1 cellular context compared by ENCODE assay signal in the genomic region with DNA sequence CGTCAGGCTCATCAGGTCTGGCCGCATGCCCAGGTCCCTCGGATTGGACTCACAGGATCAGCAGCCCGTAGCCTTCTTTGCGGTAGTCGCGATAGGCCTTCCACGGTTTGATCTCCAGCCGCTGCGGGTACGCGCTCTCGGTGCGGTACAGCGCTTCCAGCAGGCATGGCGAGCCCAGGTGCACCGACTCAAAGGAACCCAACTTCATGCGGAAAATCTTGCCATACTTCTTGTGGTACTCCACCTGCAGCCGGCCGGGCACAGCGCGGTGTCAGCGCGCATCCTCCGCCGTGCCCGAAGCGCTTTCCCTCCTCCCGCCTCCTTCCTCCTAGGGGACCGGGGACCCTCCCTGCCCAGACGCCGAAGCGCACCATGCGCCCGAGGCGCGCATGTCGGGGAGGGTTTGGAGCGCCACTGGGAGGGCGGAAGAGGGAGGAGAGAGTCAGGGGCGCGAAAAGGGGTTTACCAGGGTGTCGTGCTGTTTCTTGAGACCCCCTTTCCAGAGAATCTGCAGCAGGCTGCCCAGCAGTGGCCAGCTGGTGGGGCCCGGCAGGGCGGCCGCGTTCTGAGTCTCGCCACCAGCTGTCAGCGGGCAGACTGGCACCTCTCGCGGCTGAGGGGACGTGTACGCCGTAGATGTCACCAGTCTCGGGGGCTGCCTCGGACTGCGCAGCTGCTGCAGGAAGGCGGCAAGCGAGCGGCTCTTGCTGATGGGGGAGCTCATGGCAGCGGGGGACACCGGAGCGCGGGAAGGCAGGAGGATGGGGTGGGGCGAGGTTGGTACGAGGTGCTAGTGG.
TF ChIP-seq lines count a peak whose summit lies in the region.

No MANE protein-coding gene starts in this region.

TF ChIP-seq in HepG2, 621 proteins besides CTCF, POLR2A, EP300 and RAD21 (continued from another document and continues in another):
- TF ChIP-seq, protein P1, sequence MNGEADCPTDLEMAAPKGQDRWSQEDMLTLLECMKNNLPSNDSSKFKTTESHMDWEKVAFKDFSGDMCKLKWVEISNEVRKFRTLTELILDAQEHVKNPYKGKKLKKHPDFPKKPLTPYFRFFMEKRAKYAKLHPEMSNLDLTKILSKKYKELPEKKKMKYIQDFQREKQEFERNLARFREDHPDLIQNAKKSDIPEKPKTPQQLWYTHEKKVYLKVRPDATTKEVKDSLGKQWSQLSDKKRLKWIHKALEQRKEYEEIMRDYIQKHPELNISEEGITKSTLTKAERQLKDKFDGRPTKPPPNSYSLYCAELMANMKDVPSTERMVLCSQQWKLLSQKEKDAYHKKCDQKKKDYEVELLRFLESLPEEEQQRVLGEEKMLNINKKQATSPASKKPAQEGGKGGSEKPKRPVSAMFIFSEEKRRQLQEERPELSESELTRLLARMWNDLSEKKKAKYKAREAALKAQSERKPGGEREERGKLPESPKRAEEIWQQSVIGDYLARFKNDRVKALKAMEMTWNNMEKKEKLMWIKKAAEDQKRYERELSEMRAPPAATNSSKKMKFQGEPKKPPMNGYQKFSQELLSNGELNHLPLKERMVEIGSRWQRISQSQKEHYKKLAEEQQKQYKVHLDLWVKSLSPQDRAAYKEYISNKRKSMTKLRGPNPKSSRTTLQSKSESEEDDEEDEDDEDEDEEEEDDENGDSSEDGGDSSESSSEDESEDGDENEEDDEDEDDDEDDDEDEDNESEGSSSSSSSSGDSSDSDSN (CRISPR knock-in tag; IDR thresholded peaks at IDR 0.05) = peak; percentile 51
- TF ChIP-seq SOX5 (CRISPR knock-in tag; IDR thresholded peaks at IDR 0.05; ENCODE audit: borderline replicate concordance) (no peak), POLR2AphosphoS2 (IDR thresholded peaks at IDR 0.05; ENCODE audit: low read depth, low read length) (no peak), ISL2 (CRISPR knock-in tag; IDR thresholded peaks at IDR 0.05) (no peak), ZNF160 (CRISPR knock-in tag; IDR thresholded peaks at IDR 0.05) (no peak), ZSCAN21 (CRISPR knock-in tag; IDR thresholded peaks at IDR 0.05; ENCODE audit: borderline replicate concordance) (no peak), ZNF552 (CRISPR knock-in tag; IDR thresholded peaks at IDR 0.05; ENCODE audit: borderline replicate concordance) (no peak), U2AF1 (optimal IDR thresholded peaks at IDR 0.05; ENCODE audit: low read depth, low read length) (no peak), ZNF839 (CRISPR knock-in tag; IDR thresholded peaks at IDR 0.05; ENCODE audit: borderline replicate concordance) (no peak), SOX13 (IDR thresholded peaks at IDR 0.05) (no peak), SOX13 (CRISPR knock-in tag; conservative IDR thresholded peaks at IDR 0.05 in 1 of 2, IDR thresholded peaks at IDR 0.05 in 1 of 2) (no peak), NR2F6 (IDR thresholded peaks at IDR 0.05) (no peak), NR2F6 (CRISPR knock-in tag; IDR thresholded peaks at IDR 0.05) (no peak), TBX2 (CRISPR knock-in tag; IDR thresholded peaks at IDR 0.05; ENCODE audit: borderline replicate concordance) (peak; percentile 12; the same call in 1 of the 2 replicates), MED1 (CRISPR knock-in tag; IDR thresholded peaks at IDR 0.05) (no peak), ZSCAN22 (CRISPR knock-in tag; IDR thresholded peaks at IDR 0.05) (no peak), SRY (CRISPR knock-in tag; IDR thresholded peaks at IDR 0.05) (0 out of 2 replicates have a peak, but pooled peaks have one; percentile 43), ZNF350 (CRISPR knock-in tag; IDR thresholded peaks at IDR 0.05; ENCODE audit: borderline replicate concordance, low read depth) (peak; percentile 21; the same call in 1 of the 2 replicates), MIXL1 (CRISPR knock-in tag; IDR thresholded peaks at IDR 0.05) (no peak), TP53 (CRISPR knock-in tag; conservative IDR thresholded peaks at IDR 0.05) (no peak), ATF7-NPFF (CRISPR knock-in tag; IDR thresholded peaks at IDR 0.05; ENCODE audit: low read depth) (0 out of 2 replicates have a peak, but pooled peaks have one; percentile 16), KDM5B (CRISPR knock-in tag; IDR thresholded peaks at IDR 0.05; ENCODE audit: borderline replicate concordance) (peak; percentile 13; the same call in 1 of the 2 replicates)
- TF ChIP-seq, protein P2, sequence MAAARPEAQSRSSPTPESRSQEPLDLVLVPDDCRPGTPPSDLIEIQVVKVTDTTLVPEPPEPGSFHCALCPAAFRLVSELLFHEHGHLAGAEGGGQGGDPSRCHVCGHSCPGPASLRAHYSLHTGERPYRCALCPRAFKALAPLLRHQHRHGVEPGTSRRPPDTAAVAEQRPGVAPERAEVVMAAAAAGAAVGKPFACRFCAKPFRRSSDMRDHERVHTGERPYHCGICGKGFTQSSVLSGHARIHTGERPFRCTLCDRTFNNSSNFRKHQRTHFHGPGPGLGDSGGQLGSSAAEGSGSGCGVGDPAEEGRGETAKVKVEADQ (CRISPR knock-in tag; IDR thresholded peaks at IDR 0.05; ENCODE audit: borderline replicate concordance) = no peak
- TF ChIP-seq, protein P3, sequence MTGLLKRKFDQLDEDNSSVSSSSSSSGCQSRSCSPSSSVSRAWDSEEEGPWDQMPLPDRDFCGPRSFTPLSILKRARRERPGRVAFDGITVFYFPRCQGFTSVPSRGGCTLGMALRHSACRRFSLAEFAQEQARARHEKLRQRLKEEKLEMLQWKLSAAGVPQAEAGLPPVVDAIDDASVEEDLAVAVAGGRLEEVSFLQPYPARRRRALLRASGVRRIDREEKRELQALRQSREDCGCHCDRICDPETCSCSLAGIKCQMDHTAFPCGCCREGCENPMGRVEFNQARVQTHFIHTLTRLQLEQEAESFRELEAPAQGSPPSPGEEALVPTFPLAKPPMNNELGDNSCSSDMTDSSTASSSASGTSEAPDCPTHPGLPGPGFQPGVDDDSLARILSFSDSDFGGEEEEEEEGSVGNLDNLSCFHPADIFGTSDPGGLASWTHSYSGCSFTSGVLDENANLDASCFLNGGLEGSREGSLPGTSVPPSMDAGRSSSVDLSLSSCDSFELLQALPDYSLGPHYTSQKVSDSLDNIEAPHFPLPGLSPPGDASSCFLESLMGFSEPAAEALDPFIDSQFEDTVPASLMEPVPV (CRISPR knock-in tag; IDR thresholded peaks at IDR 0.05) = no peak
- TF ChIP-seq, protein P4, sequence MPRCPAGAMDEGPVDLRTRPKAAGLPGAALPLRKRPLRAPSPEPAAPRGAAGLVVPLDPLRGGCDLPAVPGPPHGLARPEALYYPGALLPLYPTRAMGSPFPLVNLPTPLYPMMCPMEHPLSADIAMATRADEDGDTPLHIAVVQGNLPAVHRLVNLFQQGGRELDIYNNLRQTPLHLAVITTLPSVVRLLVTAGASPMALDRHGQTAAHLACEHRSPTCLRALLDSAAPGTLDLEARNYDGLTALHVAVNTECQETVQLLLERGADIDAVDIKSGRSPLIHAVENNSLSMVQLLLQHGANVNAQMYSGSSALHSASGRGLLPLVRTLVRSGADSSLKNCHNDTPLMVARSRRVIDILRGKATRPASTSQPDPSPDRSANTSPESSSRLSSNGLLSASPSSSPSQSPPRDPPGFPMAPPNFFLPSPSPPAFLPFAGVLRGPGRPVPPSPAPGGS (CRISPR knock-in tag; IDR thresholded peaks at IDR 0.05) = no peak
- TF ChIP-seq, protein P5, sequence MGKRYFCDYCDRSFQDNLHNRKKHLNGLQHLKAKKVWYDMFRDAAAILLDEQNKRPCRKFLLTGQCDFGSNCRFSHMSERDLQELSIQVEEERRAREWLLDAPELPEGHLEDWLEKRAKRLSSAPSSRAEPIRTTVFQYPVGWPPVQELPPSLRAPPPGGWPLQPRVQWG (CRISPR knock-in tag; IDR thresholded peaks at IDR 0.05; ENCODE audit: borderline replicate concordance, low read depth) = no peak
- TF ChIP-seq, protein P6, sequence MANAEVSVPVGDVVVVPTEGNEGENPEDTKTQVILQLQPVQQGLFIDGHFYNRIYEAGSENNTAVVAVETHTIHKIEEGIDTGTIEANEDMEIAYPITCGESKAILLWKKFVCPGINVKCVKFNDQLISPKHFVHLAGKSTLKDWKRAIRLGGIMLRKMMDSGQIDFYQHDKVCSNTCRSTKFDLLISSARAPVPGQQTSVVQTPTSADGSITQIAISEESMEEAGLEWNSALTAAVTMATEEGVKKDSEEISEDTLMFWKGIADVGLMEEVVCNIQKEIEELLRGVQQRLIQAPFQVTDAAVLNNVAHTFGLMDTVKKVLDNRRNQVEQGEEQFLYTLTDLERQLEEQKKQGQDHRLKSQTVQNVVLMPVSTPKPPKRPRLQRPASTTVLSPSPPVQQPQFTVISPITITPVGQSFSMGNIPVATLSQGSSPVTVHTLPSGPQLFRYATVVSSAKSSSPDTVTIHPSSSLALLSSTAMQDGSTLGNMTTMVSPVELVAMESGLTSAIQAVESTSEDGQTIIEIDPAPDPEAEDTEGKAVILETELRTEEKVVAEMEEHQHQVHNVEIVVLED (CRISPR knock-in tag; IDR thresholded peaks at IDR 0.05; ENCODE audit: borderline replicate concordance) = no peak
- TF ChIP-seq, protein P7, sequence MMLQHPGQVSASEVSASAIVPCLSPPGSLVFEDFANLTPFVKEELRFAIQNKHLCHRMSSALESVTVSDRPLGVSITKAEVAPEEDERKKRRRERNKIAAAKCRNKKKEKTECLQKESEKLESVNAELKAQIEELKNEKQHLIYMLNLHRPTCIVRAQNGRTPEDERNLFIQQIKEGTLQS (CRISPR knock-in tag; IDR thresholded peaks at IDR 0.05) = no peak
- TF ChIP-seq, protein P8, sequence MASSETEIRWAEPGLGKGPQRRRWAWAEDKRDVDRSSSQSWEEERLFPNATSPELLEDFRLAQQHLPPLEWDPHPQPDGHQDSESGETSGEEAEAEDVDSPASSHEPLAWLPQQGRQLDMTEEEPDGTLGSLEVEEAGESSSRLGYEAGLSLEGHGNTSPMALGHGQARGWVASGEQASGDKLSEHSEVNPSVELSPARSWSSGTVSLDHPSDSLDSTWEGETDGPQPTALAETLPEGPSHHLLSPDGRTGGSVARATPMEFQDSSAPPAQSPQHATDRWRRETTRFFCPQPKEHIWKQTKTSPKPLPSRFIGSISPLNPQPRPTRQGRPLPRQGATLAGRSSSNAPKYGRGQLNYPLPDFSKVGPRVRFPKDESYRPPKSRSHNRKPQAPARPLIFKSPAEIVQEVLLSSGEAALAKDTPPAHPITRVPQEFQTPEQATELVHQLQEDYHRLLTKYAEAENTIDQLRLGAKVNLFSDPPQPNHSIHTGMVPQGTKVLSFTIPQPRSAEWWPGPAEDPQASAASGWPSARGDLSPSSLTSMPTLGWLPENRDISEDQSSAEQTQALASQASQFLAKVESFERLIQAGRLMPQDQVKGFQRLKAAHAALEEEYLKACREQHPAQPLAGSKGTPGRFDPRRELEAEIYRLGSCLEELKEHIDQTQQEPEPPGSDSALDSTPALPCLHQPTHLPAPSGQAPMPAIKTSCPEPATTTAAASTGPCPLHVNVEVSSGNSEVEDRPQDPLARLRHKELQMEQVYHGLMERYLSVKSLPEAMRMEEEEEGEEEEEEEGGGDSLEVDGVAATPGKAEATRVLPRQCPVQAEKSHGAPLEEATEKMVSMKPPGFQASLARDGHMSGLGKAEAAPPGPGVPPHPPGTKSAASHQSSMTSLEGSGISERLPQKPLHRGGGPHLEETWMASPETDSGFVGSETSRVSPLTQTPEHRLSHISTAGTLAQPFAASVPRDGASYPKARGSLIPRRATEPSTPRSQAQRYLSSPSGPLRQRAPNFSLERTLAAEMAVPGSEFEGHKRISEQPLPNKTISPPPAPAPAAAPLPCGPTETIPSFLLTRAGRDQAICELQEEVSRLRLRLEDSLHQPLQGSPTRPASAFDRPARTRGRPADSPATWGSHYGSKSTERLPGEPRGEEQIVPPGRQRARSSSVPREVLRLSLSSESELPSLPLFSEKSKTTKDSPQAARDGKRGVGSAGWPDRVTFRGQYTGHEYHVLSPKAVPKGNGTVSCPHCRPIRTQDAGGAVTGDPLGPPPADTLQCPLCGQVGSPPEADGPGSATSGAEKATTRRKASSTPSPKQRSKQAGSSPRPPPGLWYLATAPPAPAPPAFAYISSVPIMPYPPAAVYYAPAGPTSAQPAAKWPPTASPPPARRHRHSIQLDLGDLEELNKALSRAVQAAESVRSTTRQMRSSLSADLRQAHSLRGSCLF (CRISPR knock-in tag; IDR thresholded peaks at IDR 0.05; ENCODE audit: borderline replicate concordance) = no peak
- TF ChIP-seq, protein P9, sequence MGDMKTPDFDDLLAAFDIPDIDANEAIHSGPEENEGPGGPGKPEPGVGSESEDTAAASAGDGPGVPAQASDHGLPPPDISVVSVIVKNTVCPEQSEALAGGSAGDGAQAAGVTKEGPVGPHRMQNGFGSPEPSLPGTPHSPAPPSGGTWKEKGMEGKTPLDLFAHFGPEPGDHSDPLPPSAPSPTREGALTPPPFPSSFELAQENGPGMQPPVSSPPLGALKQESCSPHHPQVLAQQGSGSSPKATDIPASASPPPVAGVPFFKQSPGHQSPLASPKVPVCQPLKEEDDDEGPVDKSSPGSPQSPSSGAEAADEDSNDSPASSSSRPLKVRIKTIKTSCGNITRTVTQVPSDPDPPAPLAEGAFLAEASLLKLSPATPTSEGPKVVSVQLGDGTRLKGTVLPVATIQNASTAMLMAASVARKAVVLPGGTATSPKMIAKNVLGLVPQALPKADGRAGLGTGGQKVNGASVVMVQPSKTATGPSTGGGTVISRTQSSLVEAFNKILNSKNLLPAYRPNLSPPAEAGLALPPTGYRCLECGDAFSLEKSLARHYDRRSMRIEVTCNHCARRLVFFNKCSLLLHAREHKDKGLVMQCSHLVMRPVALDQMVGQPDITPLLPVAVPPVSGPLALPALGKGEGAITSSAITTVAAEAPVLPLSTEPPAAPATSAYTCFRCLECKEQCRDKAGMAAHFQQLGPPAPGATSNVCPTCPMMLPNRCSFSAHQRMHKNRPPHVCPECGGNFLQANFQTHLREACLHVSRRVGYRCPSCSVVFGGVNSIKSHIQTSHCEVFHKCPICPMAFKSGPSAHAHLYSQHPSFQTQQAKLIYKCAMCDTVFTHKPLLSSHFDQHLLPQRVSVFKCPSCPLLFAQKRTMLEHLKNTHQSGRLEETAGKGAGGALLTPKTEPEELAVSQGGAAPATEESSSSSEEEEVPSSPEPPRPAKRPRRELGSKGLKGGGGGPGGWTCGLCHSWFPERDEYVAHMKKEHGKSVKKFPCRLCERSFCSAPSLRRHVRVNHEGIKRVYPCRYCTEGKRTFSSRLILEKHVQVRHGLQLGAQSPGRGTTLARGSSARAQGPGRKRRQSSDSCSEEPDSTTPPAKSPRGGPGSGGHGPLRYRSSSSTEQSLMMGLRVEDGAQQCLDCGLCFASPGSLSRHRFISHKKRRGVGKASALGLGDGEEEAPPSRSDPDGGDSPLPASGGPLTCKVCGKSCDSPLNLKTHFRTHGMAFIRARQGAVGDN (CRISPR knock-in tag; IDR thresholded peaks at IDR 0.05) = peak; percentile 66
